In genomic region chr20:47451602-47451904, GRCh38 we compare ENCODE assay signal across 18 cellular contexts. TPM values are rescaled to one million over a fixed set of nuclear protein-coding genes. Genes with fewer than 3 reads are reported as not detected.
DNase-seq lines count a peak whose midpoint lies in the region; ATAC-seq and TF ChIP-seq lines count a peak whose summit lies in the region.
"Had no signal": no experiment of that assay in that cellular context is flagged by ENCODE, and none has a peak within 500 bp of the region (broad histone marks: within the 10 kb centered on the region; RNA-seq: fewer than 3 reads in every experiment).

No MANE protein-coding gene starts in this region.

- H3K4me2 ChIP-seq in BLaER1 treated with 17β-estradiol and CSF1 and Interleukin-3, amounts not matched to agents 10 nM and 100 nM, result peak overlapping the region in 6 of 11 experiments; percentile 0 to 79 (median 73); a peak in 6 of 22 replicates
- no peak overlapping the region for H3K4me2 ChIP-seq in HCT116 (ENCODE audit: low read length)
- H3K4me2 ChIP-seq in mesenchymal stem cell (ENCODE audit: low read length, poor library complexity, severe bottlenecking), result no peak overlapping the region
- H3K4me2 ChIP-seq: BLaER1 had no signal

- H4K91ac ChIP-seq in mesenchymal stem cell (ENCODE audit: low read length), result no peak overlapping the region

- WGBS in mesenchymal stem cell, result 91% methylated on average over 2 of the region's 3 CpGs

- no peaks in the 10 kb centered on the region for H3K79me1 ChIP-seq in mesenchymal stem cell (replicated peaks; ENCODE audit: low read length, poor library complexity, severe bottlenecking)

- no peaks in the 10 kb centered on the region for H3K36me3 ChIP-seq in BLaER1 treated with 17β-estradiol and CSF1 and Interleukin-3, amounts not matched to agents 10 nM and 100 nM
- no peaks in the 10 kb centered on the region for H3K36me3 ChIP-seq in HCT116 (ENCODE audit: control insufficient read depth in 1 of 2, insufficient read depth in 2 of 2, low read length in 2 of 2)
- H3K36me3 ChIP-seq in RWPE2 (ENCODE audit: low read depth), result no peaks in the 10 kb centered on the region
- H3K36me3 ChIP-seq in mesenchymal stem cell (ENCODE audit: control insufficient read depth in 1 of 2, insufficient read depth in 2 of 2, low read depth in 1 of 2, low read length in 2 of 2), result no peaks in the 10 kb centered on the region
- H3K36me3 ChIP-seq in H7 (replicated peaks; ENCODE audit: control insufficient read depth, insufficient read depth, low read length), result no peaks in the 10 kb centered on the region
- H3K36me3 ChIP-seq: BLaER1 had no signal

- H3K23ac ChIP-seq in mesenchymal stem cell (ENCODE audit: low read length in 2 of 2), result no peak overlapping the region

- H3K14ac ChIP-seq in mesenchymal stem cell (ENCODE audit: low read length in 2 of 2), result no peak overlapping the region

- no peaks in the 10 kb centered on the region for H3K9me2 ChIP-seq in HCT116 (ENCODE audit: insufficient read depth)

- peaks cover 10 to 50% (median 42%) of the 10 kb centered on the region in 10 experiments for H3K4me1 ChIP-seq in BLaER1 treated with 17β-estradiol and CSF1 and Interleukin-3, amounts not matched to agents 10 nM and 100 nM
- H3K4me1 ChIP-seq in HCT116 (ENCODE audit: control insufficient read depth in 1 of 2, insufficient read depth in 2 of 2, low read length in 2 of 2), result peaks cover 28 to 42% of the 10 kb centered on the region in 2 experiments
- peaks cover 30% of the 10 kb centered on the region for H3K4me1 ChIP-seq in RWPE2 (ENCODE audit: insufficient read depth, poor library complexity, severe bottlenecking)
- H3K4me1 ChIP-seq in mesenchymal stem cell (ENCODE audit: control insufficient read depth, insufficient read depth, low read depth, low read length), result no peaks in the 10 kb centered on the region

- no peak overlapping the region for H3K9ac ChIP-seq in BLaER1 treated with 17β-estradiol and CSF1 and Interleukin-3, amounts not matched to agents 10 nM and 100 nM
- H3K9ac ChIP-seq in HCT116 (ENCODE audit: low read length) (no peak overlapping the region), mesenchymal stem cell (ENCODE audit: low read length) (no peak overlapping the region)
- H3K9ac ChIP-seq: BLaER1 had no signal

- H2BK12ac ChIP-seq in mesenchymal stem cell (ENCODE audit: low read length in 2 of 2), result no peak overlapping the region

- RAD21 ChIA-PET in HCT116 (lab: Charles Lee; ENCODE audit: low non-redundant PET in 1 of 2, low total read pairs in 2 of 2, uncharacterized antibody in 2 of 2, unreplicated experiment in 2 of 2), result no interaction called here

- no peak for DNase-seq in HCT116 (ENCODE audit: low read depth, low spot score)
- DNase-seq in RWPE2 (ENCODE audit: low spot score), result no peak
- no peak for DNase-seq in mesenchymal stem cell
- no peak for DNase-seq in medulla oblongata (ENCODE audit: extremely low spot score)
- no peak for DNase-seq in H7
- no peak for DNase-seq in NCI-H526 treated with DMSO at 0.1 percent for 48 hours (lab: John Stamatoyannopoulos, UW)
- DNase-seq: AML-193; Calu3; CD8-positive, alpha-beta T cell; DMS79 treated with DMSO at 0.1 percent for 48 hours; EL; GOT3; H9; Kasumi-1; KG1 had no signal

- no peak overlapping the region for H3K18ac ChIP-seq in mesenchymal stem cell (ENCODE audit: low read depth in 1 of 2, low read length in 2 of 2)

- BruUV-seq in HCT116 (replicated peaks; lab: Mats Ljungman, UMichigan), result no TSS peak

- intact Hi-C loops in HCT116 (cut with micrococcal nuclease), result no loop called here

- no peaks in the 10 kb centered on the region for H3K27me3 ChIP-seq in BLaER1 treated with 17β-estradiol and CSF1 and Interleukin-3, amounts not matched to agents 10 nM and 100 nM
- H3K27me3 ChIP-seq in HCT116 (ENCODE audit: insufficient read depth, low read length) (no peaks in the 10 kb centered on the region), RWPE2 (ENCODE audit: insufficient read depth, poor library complexity, severe bottlenecking) (no peaks in the 10 kb centered on the region), mesenchymal stem cell (ENCODE audit: control insufficient read depth in 1 of 2, insufficient read depth in 1 of 2, low read length in 2 of 2) (no peaks in the 10 kb centered on the region), H7 (ENCODE audit: control insufficient read depth, insufficient read depth, low read length) (no peaks in the 10 kb centered on the region)
- H3K27me3 ChIP-seq: BLaER1 had no signal

- H3K79me2 ChIP-seq in HCT116 (ENCODE audit: insufficient read depth, low read length), result no peaks in the 10 kb centered on the region

- no peak overlapping the region for H2BK120ac ChIP-seq in mesenchymal stem cell (ENCODE audit: low read depth, low read length)

- no peak for TF ChIP-seq POLR2A in HCT116 (IDR thresholded peaks at IDR 0.05; ENCODE audit: borderline replicate concordance, extremely low read depth, insufficient read depth, insufficient read length)

- H2BK15ac ChIP-seq in mesenchymal stem cell (ENCODE audit: low read depth, poor library complexity, severe bottlenecking), result peak overlapping the region; percentile 44

- no peak overlapping the region for H3K4me3 ChIP-seq in BLaER1 treated with 17β-estradiol and CSF1 and Interleukin-3, amounts not matched to agents 10 nM and 100 nM
- H3K4me3 ChIP-seq in HCT116 (replicated peaks in 1 of 2; ENCODE audit: low read depth in 1 of 2, low read length in 2 of 2) (no peak overlapping the region), RWPE2 (ENCODE audit: severe bottlenecking) (no peak overlapping the region), mesenchymal stem cell (ENCODE audit: insufficient read depth in 1 of 2, low read depth in 1 of 2, low read length in 2 of 2) (no peak overlapping the region), H7 (ENCODE audit: insufficient read depth, low read depth, low read length) (no peak overlapping the region)
- H3K4me3 ChIP-seq: BLaER1 had no signal

- no peak overlapping the region for H2AK5ac ChIP-seq in mesenchymal stem cell (ENCODE audit: low read length, severe bottlenecking)

- no peaks in the 10 kb centered on the region for H3K9me3 ChIP-seq in BLaER1 treated with 17β-estradiol and CSF1 and Interleukin-3, amounts not matched to agents 10 nM and 100 nM (replicated peaks in 1 of 11)
- H3K9me3 ChIP-seq in HCT116 (ENCODE audit: control insufficient read depth in 1 of 2, insufficient read depth in 1 of 2, low read depth in 1 of 2, low read length in 2 of 2) (no peaks in the 10 kb centered on the region), RWPE2 (ENCODE audit: severe bottlenecking) (peaks cover 5% of the 10 kb centered on the region), mesenchymal stem cell (ENCODE audit: control insufficient read depth, low read length) (no peaks in the 10 kb centered on the region)
- H3K9me3 ChIP-seq: BLaER1 had no signal

- no peaks in the 10 kb centered on the region for H4K20me1 ChIP-seq in BLaER1 treated with 17β-estradiol and CSF1 and Interleukin-3, amounts not matched to agents 10 nM and 100 nM
- no peaks in the 10 kb centered on the region for H4K20me1 ChIP-seq in HCT116 (ENCODE audit: insufficient read depth)
- H4K20me1 ChIP-seq: BLaER1 had no signal

- H4K8ac ChIP-seq in mesenchymal stem cell (ENCODE audit: low read length), result no peak overlapping the region

- H2BK5ac ChIP-seq in mesenchymal stem cell (ENCODE audit: low read depth, low read length, poor library complexity, severe bottlenecking), result no peak overlapping the region

- H2AFZ ChIP-seq in HCT116 (ENCODE audit: low read depth, low read length, poor library complexity, severe bottlenecking), result peak overlapping the region; percentile 30
- no peak overlapping the region for H2AFZ ChIP-seq in mesenchymal stem cell (ENCODE audit: low read depth, low read length)

- H3K4ac ChIP-seq in mesenchymal stem cell (ENCODE audit: low read depth in 1 of 2, low read length in 2 of 2), result no peak overlapping the region

- no peak for TF ChIP-seq CTCF in HCT116 (IDR thresholded peaks at IDR 0.05 in 2 of 3, conservative IDR thresholded peaks at IDR 0.05 in 1 of 3; ENCODE audit: borderline replicate concordance in 1 of 3, insufficient read depth in 1 of 3, low read depth in 2 of 3, low read length in 2 of 3)
- TF ChIP-seq CTCF in RWPE2 (IDR thresholded peaks at IDR 0.05; ENCODE audit: poor library complexity, severe bottlenecking), result no peak

- H3K27ac ChIP-seq in BLaER1 treated with 17β-estradiol and CSF1 and Interleukin-3, amounts not matched to agents 10 nM and 100 nM, result no peak overlapping the region
- H3K27ac ChIP-seq in HCT116 (ENCODE audit: low read depth, low read length), result no peak overlapping the region
- peak overlapping the region; percentile 2 for H3K27ac ChIP-seq in RWPE2 (ENCODE audit: poor library complexity, severe bottlenecking)
- H3K27ac ChIP-seq in mesenchymal stem cell (ENCODE audit: low read length, poor library complexity, severe bottlenecking), result no peak overlapping the region
- H3K27ac ChIP-seq: BLaER1 had no signal

- CTCF ChIA-PET in HCT116 (lab: Charles Lee), result no interaction called here

- no peak for TF ChIP-seq RAD21 in HCT116 (IDR thresholded peaks at IDR 0.05; ENCODE audit: low read depth)

- ATAC-seq in HCT116 (no peak), RWPE2 (ENCODE audit: low read depth) (no peak), HG03354 (IDR thresholded peaks at IDR 0.05; ENCODE audit: poor library complexity, severe bottlenecking, unreplicated experiment) (no peak)
- ATAC-seq: CD8-positive, alpha-beta T cell had no signal

- POLR2A ChIA-PET in HCT116 (lab: Charles Lee), result no interaction called here

TF ChIP-seq in HCT116, 20 proteins besides CTCF, POLR2A, EP300 and RAD21 (continues in another document):
- no peak for TF ChIP-seq EZH2phosphoT487 (IDR thresholded peaks at IDR 0.05; ENCODE audit: borderline replicate concordance)
- TF ChIP-seq FOSL1 (IDR thresholded peaks at IDR 0.05; ENCODE audit: low read depth), result no peak

RNA-seq across cellular contexts. Expression of gene NCOA3, which starts 50.1 kb away (rescaled TPM):
- 25.9 TPM for total RNA-seq in HCT116 (2021; ENCODE audit: unreplicated experiment)
- polyA plus RNA-seq in HCT116 (2012), result 10.0 and 11.8 TPM in 2 replicates
- 16.9 TPM for polyA plus RNA-seq in mesenchymal stem cell (2013, experiment 1 of 2)
- 16.3 TPM for polyA plus RNA-seq in mesenchymal stem cell (2013, experiment 2 of 2)
- 10.1 and 12.8 TPM in 2 replicates for total RNA-seq in H7 (2014; rRNA removed; shearing (Covaris generic))

Comparison
In these comparisons a context has a peak if more than half of its experiments do, and no peak if none do; other contexts are left out.
1. H3K4me2 ChIP-seq: peak in BLaER1 treated with 17β-estradiol and CSF1 and Interleukin-3, amounts not matched to agents 10 nM and 100 nM (6 of 11); none in HCT116 (single experiment) and mesenchymal stem cell (single experiment).